In the genomic region with DNA sequence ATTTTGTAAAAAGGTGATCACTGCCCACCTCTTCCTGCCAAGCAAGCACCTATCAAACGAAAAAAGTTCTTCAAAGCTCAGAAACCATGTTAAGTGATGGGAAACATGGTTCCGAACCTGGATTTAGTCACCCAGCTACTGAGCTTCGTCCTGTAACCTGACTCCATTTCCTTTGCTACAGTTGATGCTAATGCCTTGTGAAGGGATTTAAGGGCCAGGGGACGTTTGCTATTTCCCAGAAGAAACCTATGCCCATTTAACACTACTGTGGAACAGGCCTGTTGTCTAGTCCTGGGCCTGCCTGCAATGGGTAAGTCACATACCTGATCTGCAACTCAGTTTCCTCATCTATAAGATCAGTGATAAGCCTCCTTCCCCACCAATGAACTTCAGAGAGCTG, we compare ENCODE assay signal across 19 cellular contexts. TPM values are rescaled to one million over a fixed set of nuclear protein-coding genes. Genes with fewer than 3 reads are reported as not detected.
DNase-seq lines count a peak whose midpoint lies in the region; ATAC-seq, FAIRE-seq and TF ChIP-seq lines count a peak whose summit lies in the region.
"Had no signal": no experiment of that assay in that cellular context is flagged by ENCODE, and none has a peak within 500 bp of the region (broad histone marks: within the 10 kb centered on the region; RNA-seq: fewer than 3 reads in every experiment).

No MANE protein-coding gene starts in this region.

- H3K27ac Mint-ChIP-seq in activated CD4-positive, alpha-beta T cell treated with anti-CD3 and anti-CD28 coated beads, Interleukin-2, amount 10 ng/mL, durations not matched to agents 7 days and 5 days = peak overlapping the region; percentile 10
- peak overlapping the region in 5 of 8 donors; percentile 6 to 62 (median 43) for H3K27ac Mint-ChIP-seq in CD8-positive, alpha-beta memory T cell
- H3K27ac Mint-ChIP-seq in activated naive CD4-positive, alpha-beta T cell treated with anti-CD3 and anti-CD28 coated beads, Interleukin-2, amount 50 U/mL, for 72 hours = peak overlapping the region; percentile 66 to 86
- H3K27ac Mint-ChIP-seq in nephron progenitor cell = peak overlapping the region; percentile 61

- H3K36me3 ChIP-seq in CD8-positive, alpha-beta memory T cell (ENCODE audit: insufficient read depth, low read length) = no peaks in the 10 kb centered on the region
- no peaks in the 10 kb centered on the region for H3K36me3 ChIP-seq in BE2C
- H3K36me3 ChIP-seq: uterus had no signal

- no peak for FAIRE-seq in RCC 7860 (lab: Jason Lieb, UNC)
- FAIRE-seq: small intestine had no signal

- H3K4me1 ChIP-seq in CD8-positive, alpha-beta memory T cell (ENCODE audit: insufficient read depth, low read length) = peaks cover 41% of the 10 kb centered on the region
- no peaks in the 10 kb centered on the region for H3K4me1 ChIP-seq in BE2C
- H3K4me1 ChIP-seq: uterus had no signal

- H3K27me3 ChIP-seq in CD8-positive, alpha-beta memory T cell (ENCODE audit: insufficient read depth, low read length, poor library complexity, severe bottlenecking) = no peaks in the 10 kb centered on the region
- peaks cover 6% of the 10 kb centered on the region; the same call in 1 of the 2 replicates for H3K27me3 ChIP-seq in BE2C
- H3K27me3 ChIP-seq: uterus had no signal

- no peak overlapping the region for H3K4me3 ChIP-seq in CD8-positive, alpha-beta memory T cell (ENCODE audit: low read length)
- H3K4me3 ChIP-seq in BE2C (ENCODE audit: low read depth, low read length) = no peak overlapping the region
- H3K4me3 ChIP-seq: uterus had no signal

- H3K9me3 Mint-ChIP-seq in activated CD4-positive, alpha-beta T cell treated with anti-CD3 and anti-CD28 coated beads, Interleukin-2, amount 10 ng/mL, durations not matched to agents 7 days and 5 days = peaks cover 11% of the 10 kb centered on the region
- H3K9me3 Mint-ChIP-seq in CD8-positive, alpha-beta memory T cell = no peaks in the 10 kb centered on the region
- H3K9me3 Mint-ChIP-seq in activated naive CD4-positive, alpha-beta T cell treated with anti-CD3 and anti-CD28 coated beads, Interleukin-2, amount 50 U/mL, for 72 hours = peaks cover 0 to 20% of the 10 kb centered on the region in 2 donors
- peaks cover 20% of the 10 kb centered on the region for H3K9me3 Mint-ChIP-seq in nephron progenitor cell

- peaks cover 46% of the 10 kb centered on the region for H3K4me1 Mint-ChIP-seq in activated CD4-positive, alpha-beta T cell treated with anti-CD3 and anti-CD28 coated beads, Interleukin-2, amount 10 ng/mL, durations not matched to agents 7 days and 5 days
- H3K4me1 Mint-ChIP-seq in CD8-positive, alpha-beta memory T cell = peaks cover 25 to 34% (median 31%) of the 10 kb centered on the region in 3 donors
- peaks cover 61% of the 10 kb centered on the region for H3K4me1 Mint-ChIP-seq in nephron progenitor cell

- no peaks in the 10 kb centered on the region for H3K9me3 ChIP-seq in CD8-positive, alpha-beta memory T cell (ENCODE audit: low read length)
- no peaks in the 10 kb centered on the region for H3K9me3 ChIP-seq in BE2C
- H3K9me3 ChIP-seq: uterus had no signal

- no peak for DNase-seq in activated CD4-positive, alpha-beta T cell treated with anti-CD3 and anti-CD28 coated beads, Interleukin-2, amount 10 ng/mL, durations not matched to agents 7 days and 5 days
- no peak for DNase-seq in activated CD4-positive, alpha-beta T cell treated with anti-CD3 and anti-CD28 coated beads for 1 hour
- peak in 1 of 5 donors; percentile 18 for DNase-seq in CD8-positive, alpha-beta memory T cell
- no peak for DNase-seq in activated naive CD4-positive, alpha-beta T cell treated with anti-CD3 and anti-CD28 coated beads, Interleukin-2, amount 50 U/mL, for 72 hours (ENCODE audit: low spot score in 2 of 2)
- no peak for DNase-seq in nephron progenitor cell
- DNase-seq in epidermal melanocyte (ENCODE audit: insufficient read length, low spot score) = no peak
- DNase-seq in BE2C = no peak
- no peak for DNase-seq in RCC 7860 (ENCODE audit: low spot score)
- DNase-seq: activated CD4-positive, alpha-beta T cell treated with anti-CD3 and anti-CD28 coated beads, Interleukin-2, amount 50 U/mL, for 4 hours; aorta; KG1; left cardiac atrium; NCI-H1930; NCI-H345; small intestine; stimulated activated CD4-positive, alpha-beta T cell treated with anti-CD3 and anti-CD28 coated beads, Interleukin-4, amount 100 ng/mL, for 24 hours; substantia nigra; uterus had no signal

- H3K4me3 Mint-ChIP-seq in activated CD4-positive, alpha-beta T cell treated with anti-CD3 and anti-CD28 coated beads, Interleukin-2, amount 10 ng/mL, durations not matched to agents 7 days and 5 days = no peak overlapping the region
- no peak overlapping the region for H3K4me3 Mint-ChIP-seq in CD8-positive, alpha-beta memory T cell
- no peak overlapping the region for H3K4me3 Mint-ChIP-seq in nephron progenitor cell

- POLR2A ChIA-PET in activated CD4-positive, alpha-beta T cell treated with anti-CD3 and anti-CD28 coated beads, Interleukin-2, amount 10 ng/mL, durations not matched to agents 7 days and 5 days (lab: Charles Lee) = interaction anchor here (0.6 kb wide), 1 partner anchor 12 kb away, joined by 3 read pairs; no protein-coding TSS in a partner anchor
- POLR2A ChIA-PET in CD8-positive, alpha-beta memory T cell (lab: Charles Lee) = no interaction called here

- CTCF ChIA-PET in activated CD4-positive, alpha-beta T cell treated with anti-CD3 and anti-CD28 coated beads, Interleukin-2, amount 10 ng/mL, durations not matched to agents 7 days and 5 days (lab: Charles Lee) = interaction anchor here (1.2 kb wide), 1 partner anchor 30 kb away, joined by 4 read pairs; no protein-coding TSS in a partner anchor
- CTCF ChIA-PET in CD8-positive, alpha-beta memory T cell (lab: Charles Lee) = no interaction called here

- H3K27me3 Mint-ChIP-seq in activated CD4-positive, alpha-beta T cell treated with anti-CD3 and anti-CD28 coated beads, Interleukin-2, amount 10 ng/mL, durations not matched to agents 7 days and 5 days = no peaks in the 10 kb centered on the region
- no peaks in the 10 kb centered on the region for H3K27me3 Mint-ChIP-seq in CD8-positive, alpha-beta memory T cell
- no peaks in the 10 kb centered on the region for H3K27me3 Mint-ChIP-seq in nephron progenitor cell (ENCODE audit: low read depth, poor library complexity)

- peaks cover 17% of the 10 kb centered on the region for H3K36me3 Mint-ChIP-seq in activated CD4-positive, alpha-beta T cell treated with anti-CD3 and anti-CD28 coated beads, Interleukin-2, amount 10 ng/mL, durations not matched to agents 7 days and 5 days (ENCODE audit: low read depth)
- H3K36me3 Mint-ChIP-seq in CD8-positive, alpha-beta memory T cell = no peaks in the 10 kb centered on the region
- H3K36me3 Mint-ChIP-seq in activated naive CD4-positive, alpha-beta T cell treated with anti-CD3 and anti-CD28 coated beads, Interleukin-2, amount 50 U/mL, for 72 hours = peaks cover 0 to 54% of the 10 kb centered on the region in 2 donors
- peaks cover 17% of the 10 kb centered on the region for H3K36me3 Mint-ChIP-seq in nephron progenitor cell (ENCODE audit: low read depth)

- TF ChIP-seq CTCF in nephron progenitor cell (IDR thresholded peaks at IDR 0.05) (no peak), BE2C (IDR thresholded peaks at IDR 0.05; ENCODE audit: low read depth, low read length) (no peak)

- ATAC-seq in activated naive CD4-positive, alpha-beta T cell treated with anti-CD3 and anti-CD28 coated beads, Interleukin-2, amount 50 U/mL, for 72 hours = no peak
- ATAC-seq: esophagus mucosa, left cardiac atrium had no signal

- no peak overlapping the region for H3K27ac ChIP-seq in CD8-positive, alpha-beta memory T cell (ENCODE audit: low read depth, low read length)
- H3K27ac ChIP-seq: uterus had no signal

RNA-seq across cellular contexts. Expression of gene SERPINE2, which starts 14.8 kb away (rescaled TPM):
- 1 to 10 TPM; 4.4 to 4.8 TPM for total RNA-seq in activated CD4-positive, alpha-beta T cell treated with anti-CD3 and anti-CD28 coated beads, Interleukin-2, amount 10 ng/mL, durations not matched to agents 7 days and 5 days
- total RNA-seq in CD8-positive, alpha-beta memory T cell = 1 to 10 TPM; 5.0 to 6.4 TPM
- polyA plus RNA-seq in CD8-positive, alpha-beta memory T cell = 2.2 TPM
- 10 to 100 TPM; 37.8 to 46.0 TPM for total RNA-seq in activated naive CD4-positive, alpha-beta T cell treated with anti-CD3 and anti-CD28 coated beads, Interleukin-2, amount 50 U/mL, for 72 hours
- 2.1 TPM for polyA plus RNA-seq in BE2C (2012; ENCODE audit: insufficient read depth, insufficient read length, low read depth)

Comparison
In these comparisons a context has a peak if more than half of its experiments do, and no peak if none do; other contexts are left out.
1. H3K27ac Mint-ChIP-seq: peak in every context shown above with its lines; median percentile 76 in activated naive CD4-positive, alpha-beta T cell treated with anti-CD3 and anti-CD28 coated beads, Interleukin-2, amount 50 U/mL, for 72 hours; 61 in nephron progenitor cell; 43 in CD8-positive, alpha-beta memory T cell; 10 in activated CD4-positive, alpha-beta T cell treated with anti-CD3 and anti-CD28 coated beads, Interleukin-2, amount 10 ng/mL, durations not matched to agents 7 days and 5 days.
2. RNA of gene SERPINE2, which starts 14.8 kb away (total RNA-seq): 37.8 to 46.0 TPM in activated naive CD4-positive, alpha-beta T cell treated with anti-CD3 and anti-CD28 coated beads, Interleukin-2, amount 50 U/mL, for 72 hours; 5.0 to 6.4 TPM in CD8-positive, alpha-beta memory T cell and 4.4 to 4.8 TPM in activated CD4-positive, alpha-beta T cell treated with anti-CD3 and anti-CD28 coated beads, Interleukin-2, amount 10 ng/mL, durations not matched to agents 7 days and 5 days; every median in the first group is over 4 times any median in the second.